In genomic region chr9:107251756-107252322, GRCh38 we compare ENCODE assay signal across 1 cellular context.
TF ChIP-seq lines count a peak whose summit lies in the region.

No MANE protein-coding gene starts in this region.

TF ChIP-seq in HepG2, 621 proteins besides CTCF, POLR2A, EP300 and RAD21 (continued from another document and continues in another):
- TF ChIP-seq ZBTB46 (CRISPR knock-in tag; IDR thresholded peaks at IDR 0.05; ENCODE audit: borderline replicate concordance) (no peak), STAT6 (CRISPR knock-in tag; IDR thresholded peaks at IDR 0.05; ENCODE audit: borderline replicate concordance) (no peak), ZNF24 (IDR thresholded peaks at IDR 0.05) (no peak), SIN3B (IDR thresholded peaks at IDR 0.05; ENCODE audit: low read length) (no peak), ZBTB7A (CRISPR knock-in tag; IDR thresholded peaks at IDR 0.05) (no peak), ELF3 (CRISPR knock-in tag; IDR thresholded peaks at IDR 0.05) (peak; percentile 46), TARDBP (CRISPR knock-in tag; IDR thresholded peaks at IDR 0.05) (peak; percentile 88), NFIB (CRISPR knock-in tag; IDR thresholded peaks at IDR 0.05; ENCODE audit: borderline replicate concordance) (no peak), CBX5 (CRISPR knock-in tag; IDR thresholded peaks at IDR 0.05; ENCODE audit: borderline replicate concordance) (peak; percentile 77; the same call in 1 of the 2 replicates), BRCA1 (CRISPR knock-in tag; IDR thresholded peaks at IDR 0.05) (no peak), ZNF740 (CRISPR knock-in tag; IDR thresholded peaks at IDR 0.05) (no peak), ZNF614 (CRISPR knock-in tag; IDR thresholded peaks at IDR 0.05; ENCODE audit: borderline replicate concordance) (peak; percentile 67; the same call in 1 of the 2 replicates), ZNF329 (CRISPR knock-in tag; IDR thresholded peaks at IDR 0.05; ENCODE audit: low read depth) (no peak), TBX3 (IDR thresholded peaks at IDR 0.05; ENCODE audit: borderline replicate concordance) (peak; percentile 63; the same call in 1 of the 2 replicates), FOXJ3 (CRISPR knock-in tag; IDR thresholded peaks at IDR 0.05; ENCODE audit: borderline replicate concordance) (peak; percentile 13; the same call in 1 of the 2 replicates), REXO4 (CRISPR knock-in tag; IDR thresholded peaks at IDR 0.05; ENCODE audit: borderline replicate concordance) (no peak), TEAD3 (CRISPR knock-in tag; optimal IDR thresholded peaks at IDR 0.05; ENCODE audit: borderline replicate concordance) (peak; percentile 88), SAP130 (CRISPR knock-in tag; IDR thresholded peaks at IDR 0.05; ENCODE audit: low read depth) (peak; percentile 82), KLF11 (CRISPR knock-in tag; IDR thresholded peaks at IDR 0.05) (peak; percentile 30; the same call in 1 of the 2 replicates), ZBTB40 (IDR thresholded peaks at IDR 0.05) (no peak), ZBTB40 (CRISPR knock-in tag; IDR thresholded peaks at IDR 0.05) (no peak), HBP1 (CRISPR knock-in tag; IDR thresholded peaks at IDR 0.05; ENCODE audit: low read depth) (no peak), ZBTB7B (CRISPR knock-in tag; IDR thresholded peaks at IDR 0.05) (no peak), SOX13 (IDR thresholded peaks at IDR 0.05) (peak; percentile 96), SOX13 (CRISPR knock-in tag; conservative IDR thresholded peaks at IDR 0.05 in 1 of 2, IDR thresholded peaks at IDR 0.05 in 1 of 2) (peak in 1 of 2 experiments; percentile 99; a peak in 2 of 4 replicates), FOXO1 (CRISPR knock-in tag; IDR thresholded peaks at IDR 0.05) (peak; percentile 90), NR2F6 (IDR thresholded peaks at IDR 0.05) (peak; percentile 66), NR2F6 (CRISPR knock-in tag; IDR thresholded peaks at IDR 0.05) (peak; percentile 78), MTF2 (CRISPR knock-in tag; IDR thresholded peaks at IDR 0.05; ENCODE audit: borderline replicate concordance) (no peak), PCBP2 (optimal IDR thresholded peaks at IDR 0.05; ENCODE audit: low read depth, low read length, poor library complexity, severe bottlenecking) (no peak), ZNF800 (CRISPR knock-in tag; IDR thresholded peaks at IDR 0.05) (no peak), ZSCAN22 (CRISPR knock-in tag; IDR thresholded peaks at IDR 0.05) (no peak), GATAD1 (CRISPR knock-in tag; IDR thresholded peaks at IDR 0.05) (peak; percentile 60), ZNF33B (CRISPR knock-in tag; IDR thresholded peaks at IDR 0.05) (no peak)
- TF ChIP-seq, protein P1, sequence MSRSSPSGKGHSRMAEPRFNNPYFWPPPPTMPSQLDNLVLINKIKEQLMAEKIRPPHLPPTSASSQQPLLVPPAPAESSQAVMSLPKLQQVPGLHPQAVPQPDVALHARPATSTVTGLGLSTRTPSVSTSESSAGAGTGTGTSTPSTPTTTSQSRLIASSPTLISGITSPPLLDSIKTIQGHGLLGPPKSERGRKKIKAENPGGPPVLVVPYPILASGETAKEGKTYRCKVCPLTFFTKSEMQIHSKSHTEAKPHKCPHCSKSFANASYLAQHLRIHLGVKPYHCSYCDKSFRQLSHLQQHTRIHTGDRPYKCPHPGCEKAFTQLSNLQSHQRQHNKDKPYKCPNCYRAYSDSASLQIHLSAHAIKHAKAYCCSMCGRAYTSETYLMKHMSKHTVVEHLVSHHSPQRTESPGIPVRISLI (CRISPR knock-in tag; IDR thresholded peaks at IDR 0.05; ENCODE audit: borderline replicate concordance) = no peak; the same call in 1 of the 2 replicates
- TF ChIP-seq, protein P2, sequence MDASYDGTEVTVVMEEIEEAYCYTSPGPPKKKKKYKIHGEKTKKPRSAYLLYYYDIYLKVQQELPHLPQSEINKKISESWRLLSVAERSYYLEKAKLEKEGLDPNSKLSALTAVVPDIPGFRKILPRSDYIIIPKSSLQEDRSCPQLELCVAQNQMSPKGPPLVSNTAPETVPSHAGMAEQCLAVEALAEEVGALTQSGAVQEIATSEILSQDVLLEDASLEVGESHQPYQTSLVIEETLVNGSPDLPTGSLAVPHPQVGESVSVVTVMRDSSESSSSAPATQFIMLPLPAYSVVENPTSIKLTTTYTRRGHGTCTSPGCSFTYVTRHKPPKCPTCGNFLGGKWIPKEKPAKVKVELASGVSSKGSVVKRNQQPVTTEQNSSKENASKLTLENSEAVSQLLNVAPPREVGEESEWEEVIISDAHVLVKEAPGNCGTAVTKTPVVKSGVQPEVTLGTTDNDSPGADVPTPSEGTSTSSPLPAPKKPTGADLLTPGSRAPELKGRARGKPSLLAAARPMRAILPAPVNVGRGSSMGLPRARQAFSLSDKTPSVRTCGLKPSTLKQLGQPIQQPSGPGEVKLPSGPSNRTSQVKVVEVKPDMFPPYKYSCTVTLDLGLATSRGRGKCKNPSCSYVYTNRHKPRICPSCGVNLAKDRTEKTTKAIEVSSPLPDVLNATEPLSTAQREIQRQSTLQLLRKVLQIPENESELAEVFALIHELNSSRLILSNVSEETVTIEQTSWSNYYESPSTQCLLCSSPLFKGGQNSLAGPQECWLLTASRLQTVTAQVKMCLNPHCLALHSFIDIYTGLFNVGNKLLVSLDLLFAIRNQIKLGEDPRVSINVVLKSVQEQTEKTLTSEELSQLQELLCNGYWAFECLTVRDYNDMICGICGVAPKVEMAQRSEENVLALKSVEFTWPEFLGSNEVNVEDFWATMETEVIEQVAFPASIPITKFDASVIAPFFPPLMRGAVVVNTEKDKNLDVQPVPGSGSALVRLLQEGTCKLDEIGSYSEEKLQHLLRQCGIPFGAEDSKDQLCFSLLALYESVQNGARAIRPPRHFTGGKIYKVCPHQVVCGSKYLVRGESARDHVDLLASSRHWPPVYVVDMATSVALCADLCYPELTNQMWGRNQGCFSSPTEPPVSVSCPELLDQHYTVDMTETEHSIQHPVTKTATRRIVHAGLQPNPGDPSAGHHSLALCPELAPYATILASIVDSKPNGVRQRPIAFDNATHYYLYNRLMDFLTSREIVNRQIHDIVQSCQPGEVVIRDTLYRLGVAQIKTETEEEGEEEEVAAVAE (CRISPR knock-in tag; IDR thresholded peaks at IDR 0.05; ENCODE audit: borderline replicate concordance) = peak; percentile 45; the same call in 1 of the 2 replicates
